Comparison of ENCODE assay signal across 22 cellular contexts in the genomic region with DNA sequence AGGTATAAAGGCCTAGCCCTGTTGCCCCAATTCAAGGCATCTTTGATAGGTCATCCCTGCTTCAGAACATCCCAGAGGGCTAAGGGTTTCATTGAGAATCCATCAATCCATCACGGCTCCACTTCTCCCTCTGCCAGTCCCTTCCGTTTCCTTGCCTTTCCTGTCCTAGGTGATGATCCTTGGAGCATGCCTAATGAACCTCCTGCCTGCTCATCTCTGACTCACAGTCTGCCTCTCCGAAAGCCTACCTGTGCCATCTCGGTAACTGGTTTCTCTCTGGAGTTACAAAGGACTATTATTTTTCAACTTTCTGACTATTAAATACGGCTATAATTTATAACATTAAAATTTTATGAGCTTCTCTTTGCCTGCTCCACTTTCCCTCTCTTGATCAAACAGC. TPM values are rescaled to one million over a fixed set of nuclear protein-coding genes. Genes with fewer than 3 reads are reported as not detected.
DNase-seq lines count a peak whose midpoint lies in the region; ATAC-seq and TF ChIP-seq lines count a peak whose summit lies in the region.
"Had no signal": no experiment of that assay in that cellular context is flagged by ENCODE, and none has a peak within 500 bp of the region (broad histone marks: within the 10 kb centered on the region; RNA-seq: fewer than 3 reads in every experiment).

No MANE protein-coding gene starts in this region.

- H3K36me3 ChIP-seq in GM23338 (ENCODE audit: insufficient read depth) = no peaks in the 10 kb centered on the region
- no peaks in the 10 kb centered on the region for H3K36me3 ChIP-seq in RWPE2 (ENCODE audit: low read depth)
- H3K36me3 ChIP-seq: BE2C, Peyer's patch had no signal

- H3K27me3 Mint-ChIP-seq in GM23338 (ENCODE audit: insufficient read depth, low read depth, poor library complexity) = peaks cover 6% of the 10 kb centered on the region

- peak overlapping the region; percentile 52; the same call in 1 of the 2 replicates for H2AFZ ChIP-seq in GM23338

- H3K4me1 Mint-ChIP-seq in GM23338 = no peaks in the 10 kb centered on the region
- H3K4me1 Mint-ChIP-seq: CD8-positive, alpha-beta memory T cell had no signal

- H3K9me3 ChIP-seq in RWPE2 (ENCODE audit: severe bottlenecking) = no peaks in the 10 kb centered on the region
- H3K9me3 ChIP-seq: BE2C, Peyer's patch, SK-N-SH had no signal

- H3K4me1 ChIP-seq in GM23338 (ENCODE audit: insufficient read depth) = no peaks in the 10 kb centered on the region
- H3K4me1 ChIP-seq in RWPE2 (ENCODE audit: insufficient read depth, poor library complexity, severe bottlenecking) = no peaks in the 10 kb centered on the region
- H3K4me1 ChIP-seq: BE2C had no signal

- ATAC-seq in GM23338 (no peak), RWPE2 (ENCODE audit: low read depth) (peak; percentile 76; the same call in 2 of the 3 replicates), HG02642 (IDR thresholded peaks at IDR 0.05; ENCODE audit: poor library complexity, unreplicated experiment) (no peak), GM18868 (IDR thresholded peaks at IDR 0.05; ENCODE audit: unreplicated experiment) (no peak)

- H3K9me2 ChIP-seq in GM23338 (ENCODE audit: insufficient read depth) = no peaks in the 10 kb centered on the region
- H3K9me2 ChIP-seq: SK-N-SH had no signal

- H3F3A ChIP-seq in GM23338 (replicated peaks; ENCODE audit: low read depth) = no peaks in the 10 kb centered on the region

- DNase-seq in GM23338 (ENCODE audit: low spot score) (no peak), RWPE2 (ENCODE audit: low spot score) (no peak), epithelial cell of proximal tubule (ENCODE audit: low read depth) (peak; percentile 15), left kidney (ENCODE audit: low read depth, low spot score) (peak; percentile 35)
- DNase-seq in stimulated activated CD4-positive, alpha-beta T cell treated with anti-CD3 and anti-CD28 coated beads, Interleukin-2, amount 100 ng/mL, for 48 hours = no peak
- DNase-seq: 8988T; ACHN; BE2C; CD8-positive, alpha-beta memory T cell; DMS 273 treated with DMSO at 0.1 percent for 48 hours; DMS79 treated with DMSO at 0.1 percent for 48 hours; H7; KG1; MM.1S; NCI-H2029; NCI-H446; NCI-H524 treated with DMSO at 0.1 percent for 48 hours; Peyer's patch; SK-N-SH had no signal

- H3K36me3 Mint-ChIP-seq in GM23338 (ENCODE audit: low read depth) = 0 out of 3 replicates have a peak, but pooled peaks cover 4% of the 10 kb centered on the region
- H3K36me3 Mint-ChIP-seq: CD14-positive monocyte had no signal

- no peaks in the 10 kb centered on the region for H3K79me2 ChIP-seq in GM23338 (replicated peaks; ENCODE audit: insufficient read depth)

- H3K4me3 ChIP-seq in GM23338 (no peak overlapping the region), RWPE2 (ENCODE audit: severe bottlenecking) (no peak overlapping the region), epithelial cell of proximal tubule (ENCODE audit: low read depth, low read length) (no peak overlapping the region)
- H3K4me3 ChIP-seq: Peyer's patch had no signal

- TF ChIP-seq CTCF in GM23338 (conservative IDR thresholded peaks at IDR 0.05; ENCODE audit: low read depth in 2 of 2) = no peak
- TF ChIP-seq CTCF in RWPE2 (IDR thresholded peaks at IDR 0.05; ENCODE audit: poor library complexity, severe bottlenecking) = no peak
- no peak for TF ChIP-seq CTCF in epithelial cell of proximal tubule (conservative IDR thresholded peaks at IDR 0.05; ENCODE audit: low read depth, low read length)

- no peak overlapping the region for H3K4me2 ChIP-seq in GM23338
- H3K4me2 ChIP-seq: SK-N-SH had no signal

- H3K27ac ChIP-seq in GM23338 (ENCODE audit: low read depth) (no peak overlapping the region), RWPE2 (ENCODE audit: poor library complexity, severe bottlenecking) (no peak overlapping the region)
- H3K27ac ChIP-seq: Peyer's patch had no signal

- H3K27me3 ChIP-seq in GM23338 (ENCODE audit: insufficient read depth) (no peaks in the 10 kb centered on the region), RWPE2 (ENCODE audit: insufficient read depth, poor library complexity, severe bottlenecking) (no peaks in the 10 kb centered on the region)
- H3K27me3 ChIP-seq: BE2C, Peyer's patch had no signal

- H4K20me1 ChIP-seq in GM23338 (replicated peaks; ENCODE audit: insufficient read depth) = no peaks in the 10 kb centered on the region

- H3K27ac Mint-ChIP-seq in GM23338 = no peak overlapping the region
- H3K27ac Mint-ChIP-seq: CD8-positive, alpha-beta memory T cell had no signal

- no peak overlapping the region for H3K4me3 Mint-ChIP-seq in GM23338
- H3K4me3 Mint-ChIP-seq: CD14-positive monocyte; CD8-positive, alpha-beta memory T cell had no signal

- H3K9me3 Mint-ChIP-seq in GM23338 = peaks cover 10% of the 10 kb centered on the region

TF ChIP-seq in GM23338, 12 proteins besides CTCF, POLR2A, EP300 and RAD21:
- TF ChIP-seq CREB1 (CRISPR knock-in tag; IDR thresholded peaks at IDR 0.05; ENCODE audit: low read depth) (no peak), EZH2 (IDR thresholded peaks at IDR 0.05; ENCODE audit: low read depth, unreplicated experiment) (no peak), ZNF114 (CRISPR knock-in tag; IDR thresholded peaks at IDR 0.05) (no peak), ZNF331 (CRISPR knock-in tag; IDR thresholded peaks at IDR 0.05; ENCODE audit: low read depth) (no peak), STAT1 (IDR thresholded peaks at IDR 0.05; ENCODE audit: unreplicated experiment) (no peak), JUNB (IDR thresholded peaks at IDR 0.05; ENCODE audit: unreplicated experiment) (no peak), EZH2phosphoT487 (IDR thresholded peaks at IDR 0.05; ENCODE audit: unreplicated experiment) (no peak), POLR2AphosphoS5 (IDR thresholded peaks at IDR 0.05; ENCODE audit: low read depth) (no peak), NANOG (IDR thresholded peaks at IDR 0.05; ENCODE audit: borderline replicate concordance) (no peak)
- TF ChIP-seq, protein P1, sequence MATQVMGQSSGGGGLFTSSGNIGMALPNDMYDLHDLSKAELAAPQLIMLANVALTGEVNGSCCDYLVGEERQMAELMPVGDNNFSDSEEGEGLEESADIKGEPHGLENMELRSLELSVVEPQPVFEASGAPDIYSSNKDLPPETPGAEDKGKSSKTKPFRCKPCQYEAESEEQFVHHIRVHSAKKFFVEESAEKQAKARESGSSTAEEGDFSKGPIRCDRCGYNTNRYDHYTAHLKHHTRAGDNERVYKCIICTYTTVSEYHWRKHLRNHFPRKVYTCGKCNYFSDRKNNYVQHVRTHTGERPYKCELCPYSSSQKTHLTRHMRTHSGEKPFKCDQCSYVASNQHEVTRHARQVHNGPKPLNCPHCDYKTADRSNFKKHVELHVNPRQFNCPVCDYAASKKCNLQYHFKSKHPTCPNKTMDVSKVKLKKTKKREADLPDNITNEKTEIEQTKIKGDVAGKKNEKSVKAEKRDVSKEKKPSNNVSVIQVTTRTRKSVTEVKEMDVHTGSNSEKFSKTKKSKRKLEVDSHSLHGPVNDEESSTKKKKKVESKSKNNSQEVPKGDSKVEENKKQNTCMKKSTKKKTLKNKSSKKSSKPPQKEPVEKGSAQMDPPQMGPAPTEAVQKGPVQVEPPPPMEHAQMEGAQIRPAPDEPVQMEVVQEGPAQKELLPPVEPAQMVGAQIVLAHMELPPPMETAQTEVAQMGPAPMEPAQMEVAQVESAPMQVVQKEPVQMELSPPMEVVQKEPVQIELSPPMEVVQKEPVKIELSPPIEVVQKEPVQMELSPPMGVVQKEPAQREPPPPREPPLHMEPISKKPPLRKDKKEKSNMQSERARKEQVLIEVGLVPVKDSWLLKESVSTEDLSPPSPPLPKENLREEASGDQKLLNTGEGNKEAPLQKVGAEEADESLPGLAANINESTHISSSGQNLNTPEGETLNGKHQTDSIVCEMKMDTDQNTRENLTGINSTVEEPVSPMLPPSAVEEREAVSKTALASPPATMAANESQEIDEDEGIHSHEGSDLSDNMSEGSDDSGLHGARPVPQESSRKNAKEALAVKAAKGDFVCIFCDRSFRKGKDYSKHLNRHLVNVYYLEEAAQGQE (IDR thresholded peaks at IDR 0.05; ENCODE audit: unreplicated experiment) = no peak

RNA-seq across cellular contexts. Expression of a gene that starts 36.7 kb away (rescaled TPM):
- total RNA-seq in GM23338 (2014; rRNA removed; shearing (Covaris generic)) = 7.9 and 8.5 TPM in 2 replicates
- polyA plus RNA-seq in GM23338 (2016; fragmentation: Nextera tagmentation; extraction: Ambion mirVana) = 4.5 and 6.0 TPM in 2 replicates
- 2.9 and 3.1 TPM in 2 replicates for total RNA-seq in epithelial cell of proximal tubule
- polyA plus RNA-seq: CD14-positive monocyte had no signal

RNA-seq across cellular contexts. Expression of a gene that starts 45.3 kb away (rescaled TPM):
- total RNA-seq in GM23338 (2014; rRNA removed; shearing (Covaris generic)) = 9.9 and 15.8 TPM in 2 replicates
- polyA plus RNA-seq in GM23338 (2016; fragmentation: Nextera tagmentation; extraction: Ambion mirVana) = 17.1 and 18.2 TPM in 2 replicates
- total RNA-seq in epithelial cell of proximal tubule = 10.2 and 11.7 TPM in 2 replicates

Comparison
In these comparisons a context has a peak if more than half of its experiments do, and no peak if none do; other contexts are left out.
1. DNase-seq: peak in epithelial cell of proximal tubule (single experiment) and left kidney (single experiment); none in GM23338 (single experiment), RWPE2 (single experiment) and stimulated activated CD4-positive, alpha-beta T cell treated with anti-CD3 and anti-CD28 coated beads, Interleukin-2, amount 100 ng/mL, for 48 hours (0 of 2).